ENCODE assay signal across 25 cellular contexts in the genomic region with DNA sequence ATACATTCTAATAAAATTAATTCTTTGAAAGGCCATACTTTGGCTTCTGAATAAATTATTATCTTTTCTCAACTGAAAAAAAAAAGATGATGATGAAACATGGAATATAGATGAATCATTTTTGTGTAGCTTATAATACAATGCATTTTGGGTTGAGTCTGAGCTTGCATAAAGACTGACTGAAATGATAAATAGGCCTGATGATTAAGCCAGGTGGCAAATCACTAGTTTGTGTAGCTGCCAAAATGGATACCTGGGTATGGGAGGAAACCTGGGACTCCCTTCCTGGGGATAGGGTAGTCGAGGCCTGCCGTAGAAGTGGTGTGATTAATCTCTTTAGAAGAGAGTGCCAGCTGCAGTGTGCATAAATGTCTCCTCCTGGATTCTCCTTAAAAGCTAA.
DNase-seq lines count a peak whose midpoint lies in the region; ATAC-seq, FAIRE-seq and TF ChIP-seq lines count a peak whose summit lies in the region.
"Had no signal": no experiment of that assay in that cellular context is flagged by ENCODE, and none has a peak within 500 bp of the region (broad histone marks: within the 10 kb centered on the region; RNA-seq: fewer than 3 reads in every experiment).

No MANE protein-coding gene starts in this region.

- no TSS peak for BruUV-seq in HepG2 (replicated peaks; lab: Mats Ljungman, UMichigan)

- TF ChIP-seq POLR2A in thyroid gland (IDR thresholded peaks at IDR 0.05) (no peak), HepG2 (IDR thresholded peaks at IDR 0.05; ENCODE audit: insufficient read depth in 1 of 2, low read depth in 2 of 2, low read length in 2 of 2) (no peak), GM12891 (IDR thresholded peaks at IDR 0.05; ENCODE audit: low read depth, low read length) (no peak)

- H3K36me3 ChIP-seq in GM23248 (ENCODE audit: low read depth) (no peaks in the 10 kb centered on the region), thyroid gland (no peaks in the 10 kb centered on the region), HepG2 (replicated peaks in 1 of 2; ENCODE audit: control insufficient read depth in 1 of 2, insufficient read depth in 2 of 2, low read length in 2 of 2) (no peaks in the 10 kb centered on the region)
- H3K36me3 ChIP-seq: right lobe of liver, SJSA1 had no signal

- H3K9me3 ChIP-seq in GM23248 (ENCODE audit: low read depth) (no peaks in the 10 kb centered on the region), thyroid gland (no peaks in the 10 kb centered on the region), HepG2 (ENCODE audit: low read length) (no peaks in the 10 kb centered on the region)
- H3K9me3 ChIP-seq: right lobe of liver, SJSA1 had no signal

- H3K9me2 ChIP-seq in GM23248 (ENCODE audit: insufficient read depth): no peaks in the 10 kb centered on the region

- TF ChIP-seq EP300 in HepG2 (IDR thresholded peaks at IDR 0.05; ENCODE audit: low read depth in 2 of 2, low read length in 2 of 2) (no peak), HepG2 (CRISPR knock-in tag; IDR thresholded peaks at IDR 0.05; ENCODE audit: borderline replicate concordance) (no peak)

- intact Hi-C loops in thyroid gland (cut with DNase I): no loop called here
- intact Hi-C loops in HepG2 (cut with micrococcal nuclease; ENCODE audit: unreplicated experiment): no loop called here

- H3K9ac ChIP-seq in GM23248 (no peak overlapping the region), HepG2 (ENCODE audit: insufficient read depth, low read depth, low read length) (no peak overlapping the region)

- WGBS in GM23248 (ENCODE audit: low coverage in 1 of 2, low lambda C conversion rate in 2 of 2, missing lambda C conversion rate in 2 of 2), 2 experiments: 45 to 49% methylated on average over 2 of the region's 2 CpGs
- 58 to 70% methylated on average over 2 of the region's 2 CpGs for WGBS in thyroid gland, 2 donors
- 6% methylated on average over 2 of the region's 2 CpGs for WGBS in HepG2 (ENCODE audit: low lambda C conversion rate)

- H3K4me1 ChIP-seq in GM23248 (ENCODE audit: insufficient read depth): peaks cover 15% of the 10 kb centered on the region
- peaks cover 9 to 33% of the 10 kb centered on the region in 2 donors for H3K4me1 ChIP-seq in thyroid gland
- no peaks in the 10 kb centered on the region for H3K4me1 ChIP-seq in HepG2 (ENCODE audit: insufficient read depth, low read length)
- H3K4me1 ChIP-seq: right lobe of liver had no signal

- H3K27ac ChIP-seq in GM23248 (no peak overlapping the region), epithelial cell of prostate (peak overlapping the region; percentile 74), thyroid gland (no peak overlapping the region), HepG2 (ENCODE audit: extremely low read length, insufficient read depth, low read length) (no peak overlapping the region)
- H3K27ac ChIP-seq: right lobe of liver, SJSA1, VCaP had no signal

- CTCF ChIA-PET in HepG2 (lab: Yijun Ruan, JAX; ENCODE audit: low intra/inter-chr PET ratio, low total read pairs): no interaction called here

- peak; percentile 19 for DNase-seq in GM23248
- DNase-seq in NCI-H1417 treated with DMSO at 0.1 percent for 48 hours (lab: John Stamatoyannopoulos, UW): peak; percentile 62
- peak; percentile 55 for DNase-seq in NCI-H82 treated with DMSO at 0.1 percent for 48 hours (lab: John Stamatoyannopoulos, UW; ENCODE audit: unreplicated experiment)
- peak; percentile 93 for DNase-seq in epithelial cell of prostate (ENCODE audit: low read depth, low spot score)
- DNase-seq in thyroid gland: no peak
- DNase-seq in HepG2 (ENCODE audit: low spot score): no peak
- no peak for DNase-seq in GM12891 (ENCODE audit: insufficient read length, low spot score)
- DNase-seq in HT-29 (ENCODE audit: low spot score): no peak
- DNase-seq: activated naive CD4-positive, alpha-beta T cell; activated T-cell treated with anti-CD3 and anti-CD28 coated beads for 4 hours; CD4-positive, alpha-beta T cell; H7; hypothalamus; kidney; naive B cell; NCI-H510A; OCI-M1; right lobe of liver; T-helper 17 cell had no signal

- ATAC-seq in HepG2: no peak
- ATAC-seq: right lobe of liver, T-helper 17 cell had no signal

- POLR2A ChIA-PET in HepG2 (lab: Yijun Ruan, JAX): no interaction called here

- TF ChIP-seq CTCF in thyroid gland (IDR thresholded peaks at IDR 0.05) (no peak), HepG2 (CRISPR knock-in tag; IDR thresholded peaks at IDR 0.05) (no peak)

- no peaks in the 10 kb centered on the region for H3K27me3 ChIP-seq in GM23248 (replicated peaks; ENCODE audit: insufficient read depth)
- H3K27me3 ChIP-seq in thyroid gland: no peaks in the 10 kb centered on the region
- H3K27me3 ChIP-seq in HepG2 (ENCODE audit: control insufficient read depth in 1 of 2, insufficient read depth in 2 of 2, low read length in 2 of 2): no peaks in the 10 kb centered on the region
- H3K27me3 ChIP-seq: right lobe of liver, SJSA1 had no signal

- H3K4me3 ChIP-seq in GM23248: no peak overlapping the region
- no peak overlapping the region for H3K4me3 ChIP-seq in thyroid gland (replicated peaks in 1 of 3)
- H3K4me3 ChIP-seq in HepG2 (replicated peaks in 1 of 3; ENCODE audit: insufficient read depth in 1 of 3, low read depth in 2 of 3, low read length in 3 of 3): no peak overlapping the region
- H3K4me3 ChIP-seq: right lobe of liver, SJSA1 had no signal

- no peak overlapping the region for H3K4me2 ChIP-seq in GM23248 (ENCODE audit: unreplicated experiment)
- no peak overlapping the region for H3K4me2 ChIP-seq in HepG2 (ENCODE audit: low read depth, low read length)

- H3K79me2 ChIP-seq in GM23248 (ENCODE audit: insufficient read depth) (no peaks in the 10 kb centered on the region), HepG2 (ENCODE audit: insufficient read depth, low read length) (no peaks in the 10 kb centered on the region)

- H2AFZ ChIP-seq in GM23248 (no peak overlapping the region), HepG2 (ENCODE audit: low read length) (no peak overlapping the region)

- H4K20me1 ChIP-seq in GM23248 (ENCODE audit: insufficient read depth) (no peaks in the 10 kb centered on the region), HepG2 (ENCODE audit: insufficient read depth, low read length) (no peaks in the 10 kb centered on the region)

- no peaks in the 10 kb centered on the region for H3F3A ChIP-seq in GM23248 (ENCODE audit: insufficient read depth)

- no peak for TF ChIP-seq RAD21 in HepG2 (CRISPR knock-in tag; IDR thresholded peaks at IDR 0.05)

- FAIRE-seq in HepG2 (lab: Jason Lieb, UNC) (no peak), GM12891 (lab: Jason Lieb, UNC) (no peak)
- FAIRE-seq: colon, endometrium, frontal cortex, GM12892 had no signal

- in situ Hi-C loops in GM23248 (cut with MboI): no loop called here
- in situ Hi-C loops in HepG2 (cut with HindIII; ENCODE audit: extremely low pct_ligation_motif_present, low pct_unique_long_range_greater_than_20kb): no loop called here

TF ChIP-seq in HepG2, 621 proteins besides CTCF, POLR2A, EP300 and RAD21:
- TF ChIP-seq RAD51 (IDR thresholded peaks at IDR 0.05; ENCODE audit: borderline replicate concordance) (no peak), TBP (CRISPR knock-in tag; IDR thresholded peaks at IDR 0.05) (no peak), MTA1 (CRISPR knock-in tag; IDR thresholded peaks at IDR 0.05; ENCODE audit: borderline replicate concordance) (no peak), MBNL3 (CRISPR knock-in tag; conservative IDR thresholded peaks at IDR 0.05) (no peak), ATF7 (IDR thresholded peaks at IDR 0.05) (no peak), ATF7 (CRISPR knock-in tag; IDR thresholded peaks at IDR 0.05) (no peak), ZNF788 (CRISPR knock-in tag; IDR thresholded peaks at IDR 0.05; ENCODE audit: borderline replicate concordance) (no peak), KLF11 (CRISPR knock-in tag; IDR thresholded peaks at IDR 0.05) (no peak), ZBTB7B (CRISPR knock-in tag; IDR thresholded peaks at IDR 0.05) (no peak), BHLHE40 (IDR thresholded peaks at IDR 0.05; ENCODE audit: low read length) (no peak), ZNF256 (CRISPR knock-in tag; conservative IDR thresholded peaks at IDR 0.05) (no peak), ZFP36L2 (CRISPR knock-in tag; IDR thresholded peaks at IDR 0.05) (no peak), DNMT3B (CRISPR knock-in tag; conservative IDR thresholded peaks at IDR 0.05) (no peak), TGIF2 (CRISPR knock-in tag; IDR thresholded peaks at IDR 0.05) (no peak), ZNF234 (CRISPR knock-in tag; conservative IDR thresholded peaks at IDR 0.05) (no peak), ZNF282 (IDR thresholded peaks at IDR 0.05; ENCODE audit: partially characterized antibody) (no peak), KDM5A (IDR thresholded peaks at IDR 0.05; ENCODE audit: borderline replicate concordance, low read length) (no peak), ZNF724P (CRISPR knock-in tag; IDR thresholded peaks at IDR 0.05; ENCODE audit: borderline replicate concordance) (no peak), POGZ (CRISPR knock-in tag; IDR thresholded peaks at IDR 0.05) (no peak)

TF ChIP-seq in GM12891, 5 proteins besides CTCF, POLR2A, EP300 and RAD21:
- no peak for TF ChIP-seq POLR2AphosphoS5 (IDR thresholded peaks at IDR 0.05; ENCODE audit: low read depth, low read length)
- TF ChIP-seq PAX5 (IDR thresholded peaks at IDR 0.05; ENCODE audit: insufficient read depth, low read length, severe bottlenecking): no peak
- TF ChIP-seq POU2F2 (IDR thresholded peaks at IDR 0.05; ENCODE audit: low read depth, low read length): no peak
- TF ChIP-seq SPI1 (IDR thresholded peaks at IDR 0.05; ENCODE audit: low read depth, low read length): no peak
- TF ChIP-seq TAF1 (IDR thresholded peaks at IDR 0.05; ENCODE audit: low read depth, low read length): no peak

Comparison
In these comparisons a context has a peak if more than half of its experiments do, and no peak if none do; other contexts are left out.
1. DNase-seq: peak in GM23248 (single experiment), NCI-H1417 treated with DMSO at 0.1 percent for 48 hours (single experiment), NCI-H82 treated with DMSO at 0.1 percent for 48 hours (single experiment) and epithelial cell of prostate (single experiment); none in thyroid gland (0 of 2), HepG2 (single experiment), GM12891 (single experiment) and HT-29 (single experiment).